28 cellular contexts compared by ENCODE assay signal in genomic region chr16:50709980-50710379, GRCh38. TPM values are rescaled to one million over a fixed set of nuclear protein-coding genes. Genes with fewer than 3 reads are reported as not detected.
DNase-seq lines count a peak whose midpoint lies in the region; ATAC-seq and TF ChIP-seq lines count a peak whose summit lies in the region.
"Had no signal": no experiment of that assay in that cellular context is flagged by ENCODE, and none has a peak within 500 bp of the region (broad histone marks: within the 10 kb centered on the region; RNA-seq: fewer than 3 reads in every experiment).

No MANE protein-coding gene starts in this region.

- H3K27ac Mint-ChIP-seq in activated CD4-positive, alpha-beta memory T cell treated with anti-CD3 and anti-CD28 coated beads for 36 hours: peak overlapping the region; percentile 94
- no peak overlapping the region for H3K27ac Mint-ChIP-seq in activated CD4-positive, alpha-beta memory T cell treated with anti-CD3 and anti-CD28 coated beads, Interleukin-2, amount 10 ng/mL, durations not matched to agents 7 days and 5 days
- H3K27ac Mint-ChIP-seq in GM23338 (no peak overlapping the region), neural progenitor cell (no peak overlapping the region)
- H3K27ac Mint-ChIP-seq in activated T-helper 1 cell treated with anti-CD3 and anti-CD28 coated beads, Interleukin-12 subunit alpha, Interleukin-12 subunit beta, Interleukin-2, Interleukin-4 antibody, amounts not matched to agents 30 ng/mL and 10 ng/mL and 1 ng/mL, durations not matched to agents 14 hours and 24 hours and 36 hours: peak overlapping the region; percentile 2

- TF ChIP-seq CTCF in GM23338 (conservative IDR thresholded peaks at IDR 0.05; ENCODE audit: low read depth in 2 of 2) (0 out of 4 replicates have a peak, but pooled peaks have one; percentile 4 to 11), neural progenitor cell (IDR thresholded peaks at IDR 0.05) (peak; percentile 5)

- H3K27me3 Mint-ChIP-seq in activated CD4-positive, alpha-beta memory T cell treated with anti-CD3 and anti-CD28 coated beads for 36 hours: no peaks in the 10 kb centered on the region
- no peaks in the 10 kb centered on the region for H3K27me3 Mint-ChIP-seq in activated CD4-positive, alpha-beta memory T cell treated with anti-CD3 and anti-CD28 coated beads, Interleukin-2, amount 10 ng/mL, durations not matched to agents 7 days and 5 days
- peaks cover 9% of the 10 kb centered on the region for H3K27me3 Mint-ChIP-seq in GM23338 (ENCODE audit: insufficient read depth, low read depth, poor library complexity)
- no peaks in the 10 kb centered on the region for H3K27me3 Mint-ChIP-seq in activated T-helper 1 cell treated with anti-CD3 and anti-CD28 coated beads, Interleukin-12 subunit alpha, Interleukin-12 subunit beta, Interleukin-2, Interleukin-4 antibody, amounts not matched to agents 30 ng/mL and 10 ng/mL and 1 ng/mL, durations not matched to agents 14 hours and 24 hours and 36 hours (ENCODE audit: insufficient read depth)
- peaks cover 5% of the 10 kb centered on the region for H3K27me3 Mint-ChIP-seq in neural progenitor cell (ENCODE audit: insufficient read depth, low read depth)
- H3K27me3 Mint-ChIP-seq: B cell had no signal

- no peak; the same call in 2 of the 3 replicates for ATAC-seq in GM23338
- no peak for ATAC-seq in HG03159 (IDR thresholded peaks at IDR 0.05; ENCODE audit: unreplicated experiment)
- ATAC-seq: A549 had no signal

- no peak overlapping the region for H3K4me3 Mint-ChIP-seq in activated CD4-positive, alpha-beta memory T cell treated with anti-CD3 and anti-CD28 coated beads for 36 hours
- no peak overlapping the region for H3K4me3 Mint-ChIP-seq in activated CD4-positive, alpha-beta memory T cell treated with anti-CD3 and anti-CD28 coated beads, Interleukin-2, amount 10 ng/mL, durations not matched to agents 7 days and 5 days
- no peak overlapping the region for H3K4me3 Mint-ChIP-seq in GM23338
- H3K4me3 Mint-ChIP-seq in activated T-helper 1 cell treated with anti-CD3 and anti-CD28 coated beads, Interleukin-12 subunit alpha, Interleukin-12 subunit beta, Interleukin-2, Interleukin-4 antibody, amounts not matched to agents 30 ng/mL and 10 ng/mL and 1 ng/mL, durations not matched to agents 14 hours and 24 hours and 36 hours: no peak overlapping the region
- no peak overlapping the region for H3K4me3 Mint-ChIP-seq in neural progenitor cell

- H3K4me1 ChIP-seq in GM23338 (ENCODE audit: insufficient read depth) (no peaks in the 10 kb centered on the region), neural progenitor cell (no peaks in the 10 kb centered on the region)
- H3K4me1 ChIP-seq: A549 had no signal

- H3K9me3 Mint-ChIP-seq in activated CD4-positive, alpha-beta memory T cell treated with anti-CD3 and anti-CD28 coated beads for 36 hours: peaks cover 7% of the 10 kb centered on the region
- peaks cover 12% of the 10 kb centered on the region for H3K9me3 Mint-ChIP-seq in activated CD4-positive, alpha-beta memory T cell treated with anti-CD3 and anti-CD28 coated beads, Interleukin-2, amount 10 ng/mL, durations not matched to agents 7 days and 5 days
- H3K9me3 Mint-ChIP-seq in GM23338 (peaks cover 7% of the 10 kb centered on the region), neural progenitor cell (peaks cover 6% of the 10 kb centered on the region)
- H3K9me3 Mint-ChIP-seq in activated T-helper 1 cell treated with anti-CD3 and anti-CD28 coated beads, Interleukin-12 subunit alpha, Interleukin-12 subunit beta, Interleukin-2, Interleukin-4 antibody, amounts not matched to agents 30 ng/mL and 10 ng/mL and 1 ng/mL, durations not matched to agents 14 hours and 24 hours and 36 hours: peaks cover 23% of the 10 kb centered on the region

- no peaks in the 10 kb centered on the region for H3K9me2 ChIP-seq in GM23338 (ENCODE audit: insufficient read depth)

- H3K4me2 ChIP-seq in GM23338 (no peak overlapping the region), neural progenitor cell (no peak overlapping the region)
- H3K4me2 ChIP-seq: A549 had no signal

- H2AFZ ChIP-seq in GM23338: no peak overlapping the region
- H2AFZ ChIP-seq in neural progenitor cell (replicated peaks): no peak overlapping the region

- no peak overlapping the region for H3K27ac ChIP-seq in GM23338 (ENCODE audit: low read depth)
- no peak overlapping the region for H3K27ac ChIP-seq in neural progenitor cell
- H3K27ac ChIP-seq: A549, brain microvascular endothelial cell, epithelial cell of prostate, SK-N-MC, tibial artery, VCaP had no signal

- no peak overlapping the region for H3K9ac ChIP-seq in neural progenitor cell

- H3K36me3 ChIP-seq in GM23338 (ENCODE audit: insufficient read depth): 0 out of 2 replicates have a peak, but pooled peaks cover under 1% of the 10 kb centered on the region
- H3K36me3 ChIP-seq in neural progenitor cell: no peaks in the 10 kb centered on the region
- H3K36me3 ChIP-seq: brain microvascular endothelial cell, MG63, tibial artery had no signal

- intact Hi-C loops in activated CD4-positive, alpha-beta memory T cell treated with anti-CD3 and anti-CD28 coated beads for 36 hours (cut with micrococcal nuclease): no loop called here
- intact Hi-C loops in activated T-helper 1 cell treated with anti-CD3 and anti-CD28 coated beads, Interleukin-12 subunit alpha, Interleukin-12 subunit beta, Interleukin-2, Interleukin-4 antibody, amounts not matched to agents 30 ng/mL and 10 ng/mL and 1 ng/mL, durations not matched to agents 14 hours and 24 hours and 36 hours (cut with micrococcal nuclease): loop anchor here (2.0 kb wide), 2 partner anchors 31 to 43 kb away; no protein-coding TSS in a partner anchor

- H3K4me3 ChIP-seq in GM23338: no peak overlapping the region
- H3K4me3 ChIP-seq in neural progenitor cell: no peak overlapping the region
- H3K4me3 ChIP-seq: A549, MG63, SK-N-MC, tibial artery had no signal

- H3K27me3 ChIP-seq in GM23338 (ENCODE audit: insufficient read depth): no peaks in the 10 kb centered on the region
- H3K27me3 ChIP-seq in neural progenitor cell: no peaks in the 10 kb centered on the region
- H3K27me3 ChIP-seq: brain microvascular endothelial cell, left lung, MG63, tibial artery had no signal

- H3K9me3 ChIP-seq in neural progenitor cell (ENCODE audit: low read depth): no peaks in the 10 kb centered on the region
- H3K9me3 ChIP-seq: MG63 had no signal

- POLR2A ChIA-PET in activated CD4-positive, alpha-beta memory T cell treated with anti-CD3 and anti-CD28 coated beads for 36 hours (lab: Charles Lee): no interaction called here
- POLR2A ChIA-PET in activated CD4-positive, alpha-beta memory T cell treated with anti-CD3 and anti-CD28 coated beads, Interleukin-2, amount 10 ng/mL, durations not matched to agents 7 days and 5 days (lab: Charles Lee): interaction anchor here (0.9 to 3.7 kb wide), 2 partner anchors 11 to 12 kb away, joined by 3 to 20 read pairs; no protein-coding TSS in a partner anchor

- no peak for DNase-seq in activated CD4-positive, alpha-beta memory T cell treated with anti-CD3 and anti-CD28 coated beads for 36 hours
- DNase-seq in activated CD4-positive, alpha-beta memory T cell treated with anti-CD3 and anti-CD28 coated beads, Interleukin-2, amount 10 ng/mL, durations not matched to agents 7 days and 5 days: no peak
- DNase-seq in GM23338 (ENCODE audit: low spot score) (peak; percentile 27), neural progenitor cell (ENCODE audit: low spot score) (no peak), cerebellum (ENCODE audit: low spot score) (no peak), OCI-M1 (lab: John Stamatoyannopoulos, UW) (no peak)
- no peak for DNase-seq in activated T-helper 1 cell treated with anti-CD3 and anti-CD28 coated beads, Interleukin-12 subunit alpha, Interleukin-12 subunit beta, Interleukin-2, Interleukin-4 antibody, amounts not matched to agents 30 ng/mL and 10 ng/mL and 1 ng/mL, durations not matched to agents 14 hours and 24 hours and 36 hours (ENCODE audit: low spot score)
- DNase-seq: activated CD4-positive, alpha-beta T cell treated with anti-CD3 and anti-CD28 coated beads, Interleukin-2, amount 50 U/mL, for 4 hours; activated CD8-positive, alpha-beta memory T cell treated with anti-CD3 and anti-CD28 coated beads, Interleukin-2, amount 50 U/mL, for 48 hours; activated gamma-delta T cell; amniotic stem cell; brain microvascular endothelial cell; COR-L47; DMS79 treated with DMSO at 0.1 percent for 48 hours; MG63; NCI-H2081 treated with DMSO at 0.1 percent for 48 hours; NCI-H345; tibial artery had no signal

- no peaks in the 10 kb centered on the region for H3F3A ChIP-seq in GM23338 (replicated peaks; ENCODE audit: low read depth)
- no peaks in the 10 kb centered on the region for H3F3A ChIP-seq in neural progenitor cell (ENCODE audit: low read depth)

- no peaks in the 10 kb centered on the region for H4K20me1 ChIP-seq in GM23338 (replicated peaks; ENCODE audit: insufficient read depth)
- H4K20me1 ChIP-seq in neural progenitor cell (ENCODE audit: low read depth): no peaks in the 10 kb centered on the region

- CTCF ChIA-PET in activated CD4-positive, alpha-beta memory T cell treated with anti-CD3 and anti-CD28 coated beads for 36 hours (lab: Charles Lee): interaction anchor here (1.4 kb wide), 1 partner anchor 10 kb away, joined by 4 read pairs; no protein-coding TSS in a partner anchor
- CTCF ChIA-PET in activated CD4-positive, alpha-beta memory T cell treated with anti-CD3 and anti-CD28 coated beads, Interleukin-2, amount 10 ng/mL, durations not matched to agents 7 days and 5 days (lab: Charles Lee): interaction anchor here (1.3 kb wide), 1 partner anchor 10 kb away, joined by 5 read pairs; no protein-coding TSS in a partner anchor

- H3K36me3 Mint-ChIP-seq in activated CD4-positive, alpha-beta memory T cell treated with anti-CD3 and anti-CD28 coated beads for 36 hours: peaks cover 44% of the 10 kb centered on the region
- peaks cover 82% of the 10 kb centered on the region for H3K36me3 Mint-ChIP-seq in activated CD4-positive, alpha-beta memory T cell treated with anti-CD3 and anti-CD28 coated beads, Interleukin-2, amount 10 ng/mL, durations not matched to agents 7 days and 5 days (ENCODE audit: low read depth)
- H3K36me3 Mint-ChIP-seq in GM23338 (ENCODE audit: low read depth): peaks cover 3% of the 10 kb centered on the region
- H3K36me3 Mint-ChIP-seq in activated T-helper 1 cell treated with anti-CD3 and anti-CD28 coated beads, Interleukin-12 subunit alpha, Interleukin-12 subunit beta, Interleukin-2, Interleukin-4 antibody, amounts not matched to agents 30 ng/mL and 10 ng/mL and 1 ng/mL, durations not matched to agents 14 hours and 24 hours and 36 hours (ENCODE audit: low read depth): peaks cover 24% of the 10 kb centered on the region
- peaks cover under 1% of the 10 kb centered on the region for H3K36me3 Mint-ChIP-seq in neural progenitor cell

- no peaks in the 10 kb centered on the region for H3K79me2 ChIP-seq in GM23338 (replicated peaks; ENCODE audit: insufficient read depth)
- no peaks in the 10 kb centered on the region for H3K79me2 ChIP-seq in neural progenitor cell (ENCODE audit: low read depth)

- H3K4me1 Mint-ChIP-seq in activated CD4-positive, alpha-beta memory T cell treated with anti-CD3 and anti-CD28 coated beads for 36 hours (ENCODE audit: low read depth): peaks cover 66% of the 10 kb centered on the region
- H3K4me1 Mint-ChIP-seq in activated CD4-positive, alpha-beta memory T cell treated with anti-CD3 and anti-CD28 coated beads, Interleukin-2, amount 10 ng/mL, durations not matched to agents 7 days and 5 days: peaks cover 53% of the 10 kb centered on the region
- peaks cover 3% of the 10 kb centered on the region; the same call in 2 of the 3 replicates for H3K4me1 Mint-ChIP-seq in GM23338
- H3K4me1 Mint-ChIP-seq in activated T-helper 1 cell treated with anti-CD3 and anti-CD28 coated beads, Interleukin-12 subunit alpha, Interleukin-12 subunit beta, Interleukin-2, Interleukin-4 antibody, amounts not matched to agents 30 ng/mL and 10 ng/mL and 1 ng/mL, durations not matched to agents 14 hours and 24 hours and 36 hours (ENCODE audit: low read depth): peaks cover 50% of the 10 kb centered on the region
- H3K4me1 Mint-ChIP-seq in neural progenitor cell: peaks cover 12% of the 10 kb centered on the region

RNA-seq across cellular contexts. Expression of gene NOD2, which starts 16.6 kb away (rescaled TPM):
- total RNA-seq in activated CD4-positive, alpha-beta memory T cell treated with anti-CD3 and anti-CD28 coated beads for 36 hours: 10 to 100 TPM; 17.9 to 18.7 TPM
- total RNA-seq in activated CD4-positive, alpha-beta memory T cell treated with anti-CD3 and anti-CD28 coated beads, Interleukin-2, amount 10 ng/mL, durations not matched to agents 7 days and 5 days: 10 to 100 TPM; 20.8 to 24.1 TPM
- total RNA-seq in GM23338 (2014; rRNA removed; shearing (Covaris generic)): 0.66 and 3.3 TPM in 2 replicates
- 0.12 and 0.27 TPM in 2 replicates for polyA plus RNA-seq in GM23338 (2016; fragmentation: Nextera tagmentation; extraction: Ambion mirVana)
- 6.7 and 7.3 TPM in 2 replicates for total RNA-seq in activated T-helper 1 cell treated with anti-CD3 and anti-CD28 coated beads, Interleukin-12 subunit alpha, Interleukin-12 subunit beta, Interleukin-2, Interleukin-4 antibody, amounts not matched to agents 30 ng/mL and 10 ng/mL and 1 ng/mL, durations not matched to agents 14 hours and 24 hours and 36 hours
- total RNA-seq in neural progenitor cell (ENCODE audit: low replicate concordance): 0.22 TPM in 1 of 2 replicates, not detected in the other
- total RNA-seq in cerebellum: 0.36 TPM
- polyA plus RNA-seq: A549 had no signal

RNA-seq across cellular contexts. Expression of gene SNX20, which starts 28.9 kb away (rescaled TPM):
- 10 to 100 TPM; 55.4 to 56.9 TPM for total RNA-seq in activated CD4-positive, alpha-beta memory T cell treated with anti-CD3 and anti-CD28 coated beads for 36 hours
- total RNA-seq in activated CD4-positive, alpha-beta memory T cell treated with anti-CD3 and anti-CD28 coated beads, Interleukin-2, amount 10 ng/mL, durations not matched to agents 7 days and 5 days: 10 to 100 TPM; 94.7 to 97.7 TPM
- not detected in 2 replicates for total RNA-seq in GM23338 (2014; rRNA removed; shearing (Covaris generic))
- not detected in 2 replicates for polyA plus RNA-seq in GM23338 (2016; fragmentation: Nextera tagmentation; extraction: Ambion mirVana)
- total RNA-seq in activated T-helper 1 cell treated with anti-CD3 and anti-CD28 coated beads, Interleukin-12 subunit alpha, Interleukin-12 subunit beta, Interleukin-2, Interleukin-4 antibody, amounts not matched to agents 30 ng/mL and 10 ng/mL and 1 ng/mL, durations not matched to agents 14 hours and 24 hours and 36 hours: 34.3 TPM in 2 replicates
- not detected in 2 replicates for total RNA-seq in neural progenitor cell (ENCODE audit: low replicate concordance)
- total RNA-seq in cerebellum: not detected
- total RNA-seq: chondrocyte, osteoblast, RPMI7951 had no signal
- polyA plus RNA-seq: A549 had no signal

RNA-seq across cellular contexts. Expression of gene CYLD, which starts 31.9 kb away (rescaled TPM):
- 100 to 1,000 TPM; 133 to 135 TPM for total RNA-seq in activated CD4-positive, alpha-beta memory T cell treated with anti-CD3 and anti-CD28 coated beads for 36 hours
- total RNA-seq in activated CD4-positive, alpha-beta memory T cell treated with anti-CD3 and anti-CD28 coated beads, Interleukin-2, amount 10 ng/mL, durations not matched to agents 7 days and 5 days: 100 to 1,000 TPM; 235 to 254 TPM
- total RNA-seq in GM23338 (2014; rRNA removed; shearing (Covaris generic)): 17.4 and 30.9 TPM in 2 replicates
- polyA plus RNA-seq in GM23338 (2016; fragmentation: Nextera tagmentation; extraction: Ambion mirVana): 5.7 and 6.9 TPM in 2 replicates
- total RNA-seq in activated T-helper 1 cell treated with anti-CD3 and anti-CD28 coated beads, Interleukin-12 subunit alpha, Interleukin-12 subunit beta, Interleukin-2, Interleukin-4 antibody, amounts not matched to agents 30 ng/mL and 10 ng/mL and 1 ng/mL, durations not matched to agents 14 hours and 24 hours and 36 hours: 219 and 223 TPM in 2 replicates
- total RNA-seq in neural progenitor cell (ENCODE audit: low replicate concordance) (12.5 and 22.0 TPM in 2 replicates), cerebellum (43.0 TPM)

Comparison
In these comparisons a context has a peak if more than half of its experiments do, and no peak if none do; other contexts are left out.
1. H3K27ac Mint-ChIP-seq: peak in activated CD4-positive, alpha-beta memory T cell treated with anti-CD3 and anti-CD28 coated beads for 36 hours (single experiment) and activated T-helper 1 cell treated with anti-CD3 and anti-CD28 coated beads, Interleukin-12 subunit alpha, Interleukin-12 subunit beta, Interleukin-2, Interleukin-4 antibody, amounts not matched to agents 30 ng/mL and 10 ng/mL and 1 ng/mL, durations not matched to agents 14 hours and 24 hours and 36 hours (single experiment); none in activated CD4-positive, alpha-beta memory T cell treated with anti-CD3 and anti-CD28 coated beads, Interleukin-2, amount 10 ng/mL, durations not matched to agents 7 days and 5 days (single experiment), GM23338 (single experiment) and neural progenitor cell (single experiment).
2. RNA of gene SNX20, which starts 28.9 kb away (total RNA-seq): 94.7 to 97.7 TPM in activated CD4-positive, alpha-beta memory T cell treated with anti-CD3 and anti-CD28 coated beads, Interleukin-2, amount 10 ng/mL, durations not matched to agents 7 days and 5 days, 55.4 to 56.9 TPM in activated CD4-positive, alpha-beta memory T cell treated with anti-CD3 and anti-CD28 coated beads for 36 hours and 34.3 TPM in activated T-helper 1 cell treated with anti-CD3 and anti-CD28 coated beads, Interleukin-12 subunit alpha, Interleukin-12 subunit beta, Interleukin-2, Interleukin-4 antibody, amounts not matched to agents 30 ng/mL and 10 ng/mL and 1 ng/mL, durations not matched to agents 14 hours and 24 hours and 36 hours; not detected in cerebellum (single experiment), not detected in GM23338 and not detected in neural progenitor cell; every median in the first group is over 10 times any median in the second.